In genomic region chr11:118609380-118610219, GRCh38 we compare ENCODE assay signal across 8 cellular contexts. TPM values are rescaled to one million over a fixed set of nuclear protein-coding genes. Genes with fewer than 3 reads are reported as not detected.
DNase-seq lines count a peak whose midpoint lies in the region; ATAC-seq and TF ChIP-seq lines count a peak whose summit lies in the region.

No MANE protein-coding gene starts in this region.

- ATAC-seq in Right ventricle myocardium inferior = no peak
- ATAC-seq in Right ventricle myocardium superior (ENCODE audit: poor library complexity) = no peak
- ATAC-seq in memory B cell (ENCODE audit: low read depth) = no peak
- ATAC-seq in stimulated activated naive CD8-positive, alpha-beta T cell treated with anti-CD3 and anti-CD28 coated beads, Interleukin-15, Interleukin-2, amounts not matched to agents 100 U/mL and 50 U/mL, for 24 hours = peak; percentile 27

- in situ Hi-C loops in mammary epithelial cell (cut with MboI; ENCODE audit: low sequenced_read_pairs in 2 of 2) = no loop called here

- H3K4me1 Mint-ChIP-seq in memory B cell = peaks cover 24% of the 10 kb centered on the region

- H3K4me1 ChIP-seq in mammary epithelial cell (ENCODE audit: insufficient read depth, low read length) = peaks cover 23% of the 10 kb centered on the region

- no peaks in the 10 kb centered on the region for H3K79me2 ChIP-seq in mammary epithelial cell (ENCODE audit: insufficient read depth, low read length)

- peak overlapping the region; percentile 98 for H3K4me2 ChIP-seq in mammary epithelial cell (ENCODE audit: insufficient read depth, low read depth, low read length)

- WGBS in mammary epithelial cell (ENCODE audit: low coverage, missing lambda C conversion rate) = 45% methylated on average over 23 of the region's 57 CpGs

- H3K9me3 Mint-ChIP-seq in memory B cell = no peaks in the 10 kb centered on the region

- H3K36me3 Mint-ChIP-seq in memory B cell = no peaks in the 10 kb centered on the region

- H3K27me3 Mint-ChIP-seq in memory B cell = peaks cover 13% of the 10 kb centered on the region

- no peaks in the 10 kb centered on the region for H3K27me3 ChIP-seq in mammary epithelial cell (ENCODE audit: insufficient read depth, low read length)

- H3K27ac Mint-ChIP-seq in memory B cell = peak overlapping the region; percentile 60

- intact Hi-C loops in Right ventricle myocardium inferior (cut with DNase I) (loop anchor here (2.0 kb wide), 2 partner anchors 15 to 49 kb away; no protein-coding TSS in a partner anchor), Right ventricle myocardium superior (cut with DNase I) (loop anchor here (5.0 kb wide), 1 partner anchor 48 kb away; no protein-coding TSS in a partner anchor), mammary epithelial cell (cut with micrococcal nuclease) (loop anchor here (5.0 kb wide), 1 partner anchor 348 kb away; the partner anchor contains the start of gene UPK2)

- no peak overlapping the region for H3K27ac ChIP-seq in mammary epithelial cell (ENCODE audit: insufficient read depth, low read depth, low read length)

- H2AFZ ChIP-seq in mammary epithelial cell (ENCODE audit: low read depth, low read length) = peak overlapping the region; percentile 98

- no peak overlapping the region for H3K4me3 ChIP-seq in mammary epithelial cell (replicated peaks in 1 of 3; ENCODE audit: insufficient read depth in 1 of 3, low read depth in 2 of 3, low read length in 3 of 3)

- dilution Hi-C loops in mammary epithelial cell (cut with HindIII; ENCODE audit: low sequenced_read_pairs) = no loop called here

- H3K9ac ChIP-seq in mammary epithelial cell (ENCODE audit: insufficient read depth, low read length) = no peak overlapping the region

- DNase-seq in Right ventricle myocardium inferior (ENCODE audit: missing footprints) (peak; percentile 69), Right ventricle myocardium superior (no peak), mammary epithelial cell (no peak), memory B cell (ENCODE audit: low spot score in 2 of 2) (peak; percentile 32 to 42), RPMI8226 (no peak), hepatic stellate cell (ENCODE audit: low spot score) (no peak)
- DNase-seq in stimulated activated naive CD8-positive, alpha-beta T cell treated with anti-CD3 and anti-CD28 coated beads, Interleukin-15, Interleukin-2, amounts not matched to agents 100 U/mL and 50 U/mL, for 24 hours = peak; percentile 56
- no peak for DNase-seq in effector CD4-positive, alpha-beta T cell

- no peaks in the 10 kb centered on the region for H3K36me3 ChIP-seq in mammary epithelial cell (ENCODE audit: insufficient read depth, low read length)

- peak overlapping the region; percentile 79 for H3K4me3 Mint-ChIP-seq in memory B cell

- CTCF ChIA-PET in mammary epithelial cell (lab: Charles Lee; ENCODE audit: low non-redundant PET) = interaction anchor here (0.6 kb wide), 1 partner anchor 403 kb away, joined by 12 read pairs; no protein-coding TSS in a partner anchor

- no TSS peak for BruUV-seq in mammary epithelial cell (replicated peaks; lab: Mats Ljungman, UMichigan)

- H3K9me3 ChIP-seq in mammary epithelial cell (replicated peaks; ENCODE audit: insufficient read depth, low read length) = no peaks in the 10 kb centered on the region

- H4K20me1 ChIP-seq in mammary epithelial cell (ENCODE audit: insufficient read depth, low read length) = no peaks in the 10 kb centered on the region

- no peak for TF ChIP-seq CTCF in mammary epithelial cell (conservative IDR thresholded peaks at IDR 0.05 in 1 of 2, IDR thresholded peaks at IDR 0.05 in 1 of 2; ENCODE audit: extremely low read depth in 1 of 2, insufficient read depth in 1 of 2, low read depth in 1 of 2, low read length in 2 of 2)

RNA-seq across cellular contexts. Expression of gene PHLDB1, which starts 2.2 kb away (rescaled TPM):
- total RNA-seq in Right ventricle myocardium inferior (115 TPM), Right ventricle myocardium superior (102 TPM), mammary epithelial cell (100 to 1,000 TPM in 1 of 2 donors, 10 to 100 TPM in 1; 62.8 to 198 TPM)
- 54.1 TPM for polyA plus RNA-seq in mammary epithelial cell
- 101 TPM for polyA minus RNA-seq in mammary epithelial cell

RNA-seq across cellular contexts. Expression of gene ARCN1, which starts 37.4 kb away (rescaled TPM):
- total RNA-seq in Right ventricle myocardium inferior = 93.4 TPM
- total RNA-seq in Right ventricle myocardium superior = 80.7 TPM
- total RNA-seq in mammary epithelial cell = 100 to 1,000 TPM; 115 to 155 TPM
- 181 TPM for polyA plus RNA-seq in mammary epithelial cell
- polyA minus RNA-seq in mammary epithelial cell = 114 TPM

RNA-seq across cellular contexts. Expression of gene IFT46, which starts 43.9 kb away (rescaled TPM):
- total RNA-seq in Right ventricle myocardium inferior (24.9 TPM), Right ventricle myocardium superior (23.2 TPM), mammary epithelial cell (10 to 100 TPM; 21.6 to 24.3 TPM)
- 27.1 TPM for polyA plus RNA-seq in mammary epithelial cell
- polyA minus RNA-seq in mammary epithelial cell = 35.2 TPM

Comparison
In these comparisons a context has a peak if more than half of its experiments do, and no peak if none do; other contexts are left out.
1. DNase-seq: peak in Right ventricle myocardium inferior (single experiment), memory B cell (2 of 2) and stimulated activated naive CD8-positive, alpha-beta T cell treated with anti-CD3 and anti-CD28 coated beads, Interleukin-15, Interleukin-2, amounts not matched to agents 100 U/mL and 50 U/mL, for 24 hours (single experiment); none in Right ventricle myocardium superior (single experiment), mammary epithelial cell (single experiment), effector CD4-positive, alpha-beta T cell (single experiment), RPMI8226 (single experiment) and hepatic stellate cell (single experiment).